ENCODE assay signal across 8 cellular contexts in the genomic region with DNA sequence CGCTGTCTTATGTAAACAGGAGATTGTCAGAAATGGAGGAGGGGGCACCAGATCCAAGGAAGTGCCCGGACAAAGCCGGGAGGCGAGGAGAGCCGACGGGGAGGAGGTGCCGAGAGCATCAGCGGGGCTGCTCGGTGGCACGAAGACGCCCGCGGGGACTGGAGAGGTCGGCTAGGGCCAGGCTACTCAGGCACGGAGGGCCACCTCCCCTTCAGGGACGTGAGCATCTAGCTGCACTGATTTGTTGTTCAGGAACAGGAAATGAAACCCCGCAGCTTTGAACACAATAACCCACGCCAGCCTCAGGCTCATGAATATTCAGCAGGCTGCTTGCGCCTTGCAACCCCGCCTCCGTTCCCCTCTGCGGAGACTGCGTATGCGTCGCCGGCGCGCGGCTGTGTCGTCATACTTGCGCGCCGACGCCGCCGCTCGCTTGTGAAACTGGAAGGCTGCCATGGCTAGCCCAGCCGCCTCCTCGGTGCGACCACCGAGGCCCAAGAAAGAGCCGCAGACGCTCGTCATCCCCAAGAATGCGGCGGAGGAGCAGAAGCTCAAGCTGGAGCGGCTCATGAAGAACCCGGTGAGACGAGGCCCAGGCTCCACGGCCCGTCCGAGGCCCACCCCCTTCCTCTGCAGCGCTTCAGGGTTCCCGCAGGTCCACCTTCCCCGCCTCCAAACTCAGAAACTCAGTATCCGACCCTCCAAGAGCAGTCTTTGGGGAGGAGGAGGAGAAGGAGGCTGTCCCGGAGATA. TPM values are rescaled to one million over a fixed set of nuclear protein-coding genes. Genes with fewer than 3 reads are reported as not detected.
DNase-seq lines count a peak whose midpoint lies in the region; TF ChIP-seq lines count a peak whose summit lies in the region.

A gene with protein sequence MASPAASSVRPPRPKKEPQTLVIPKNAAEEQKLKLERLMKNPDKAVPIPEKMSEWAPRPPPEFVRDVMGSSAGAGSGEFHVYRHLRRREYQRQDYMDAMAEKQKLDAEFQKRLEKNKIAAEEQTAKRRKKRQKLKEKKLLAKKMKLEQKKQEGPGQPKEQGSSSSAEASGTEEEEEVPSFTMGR (plus strand): TSS at position 406 of the 752 bp plus-strand sequence. CDS start 49 bp downstream, at position 455.

- DNase-seq in GF-D8 (lab: John Stamatoyannopoulos, UW): peak; percentile 19
- DNase-seq in HEK293T (ENCODE audit: extremely low spot score): peak; percentile 93
- peak; percentile 96 for DNase-seq in MV-4-11 (lab: John Stamatoyannopoulos, UW)
- DNase-seq in SJSA1 (ENCODE audit: low read depth in 1 of 2, low spot score in 2 of 2): peak; percentile 93 to 96
- DNase-seq in activated gamma-delta T cell treated with anti-CD3 and anti-CD28 coated beads, Interleukin-2, amount 50 U/mL, for 16 hours (ENCODE audit: low read depth): peak; percentile 73
- peak; percentile 93 for DNase-seq in foreskin melanocyte
- peak; percentile 74 for DNase-seq in stromal cell of bone marrow (ENCODE audit: low read depth)

- CTCF ChIA-PET in HEK293T (lab: Yijun Ruan, JAX): interaction anchor here (0.7 to 1.6 kb wide), 4 partner anchors 8 to 17 kb away, joined by 3 to 4 read pairs (median 3); no protein-coding TSS in a partner anchor

- peaks cover 9% of the 10 kb centered on the region for H3K4me1 ChIP-seq in SJSA1 (replicated peaks)
- peaks cover 13% of the 10 kb centered on the region for H3K4me1 ChIP-seq in neuron (ENCODE audit: insufficient read depth, low read length)

- peak within 1 kb of the TSS; percentile 42 for H2AFZ ChIP-seq in neuron (ENCODE audit: low read depth, low read length)

- peak within 1 kb of the TSS; percentile 40 for H3K27ac ChIP-seq in SJSA1

- peak within 1 kb of the TSS; percentile 61 for H3K4me3 ChIP-seq in SJSA1
- peak within 1 kb of the TSS; percentile 89 for H3K4me3 ChIP-seq in neuron (ENCODE audit: low read length)

- POLR2A ChIA-PET in HEK293T (lab: Yijun Ruan, JAX): interaction anchor here (0.7 to 1.5 kb wide), 6 partner anchors 16 to 112 kb away, joined by 3 to 4 read pairs (median 4); partner anchors contain the start of genes ALKBH4 and LRWD1

- H3K27me3 ChIP-seq in SJSA1 (replicated peaks) (no peaks in the 10 kb centered on the region), neuron (ENCODE audit: insufficient read depth, low read length) (no peaks in the 10 kb centered on the region)

- H3K9me3 ChIP-seq in SJSA1 (replicated peaks) (no peaks in the 10 kb centered on the region), neuron (ENCODE audit: low read length) (no peaks in the 10 kb centered on the region)

- H3K36me3 ChIP-seq in SJSA1 (peaks cover 71% of the 10 kb centered on the region), neuron (ENCODE audit: insufficient read depth, low read length) (peaks cover 31% of the 10 kb centered on the region)

TF ChIP-seq in HEK293T, 16 proteins besides CTCF, POLR2A, EP300 and RAD21:
- TF ChIP-seq SP1 (IDR thresholded peaks at IDR 0.05): no peak
- TF ChIP-seq SUZ12 (IDR thresholded peaks at IDR 0.05): no peak
- no peak for TF ChIP-seq BHLHE40 (IDR thresholded peaks at IDR 0.05; ENCODE audit: borderline replicate concordance)
- TF ChIP-seq TARDBP (IDR thresholded peaks at IDR 0.05): no peak
- TF ChIP-seq ARNT (IDR thresholded peaks at IDR 0.05): no peak
- no peak for TF ChIP-seq ZNF384 (IDR thresholded peaks at IDR 0.05)
- no peak for TF ChIP-seq L3MBTL2 (conservative IDR thresholded peaks at IDR 0.05)

RNA-seq across cellular contexts. Expression of the gene that starts here (rescaled TPM):
- total RNA-seq in SJSA1 (2014; rRNA removed; shearing (Covaris generic)): 29.6 and 30.7 TPM in 2 replicates

Comparison
In these comparisons a context has a peak if more than half of its experiments do, and no peak if none do; other contexts are left out.
1. Peak in every context shown above with its lines: DNase-seq, H3K4me3 ChIP-seq and H3K27ac ChIP-seq.
2. DNase-seq: peak in every context shown above with its lines; median percentile 96 in MV-4-11; 94 in SJSA1; 93 in HEK293T; 93 in foreskin melanocyte; 74 in stromal cell of bone marrow; 73 in activated gamma-delta T cell treated with anti-CD3 and anti-CD28 coated beads, Interleukin-2, amount 50 U/mL, for 16 hours; 19 in GF-D8.